8 cellular contexts compared by ENCODE assay signal in the genomic region with DNA sequence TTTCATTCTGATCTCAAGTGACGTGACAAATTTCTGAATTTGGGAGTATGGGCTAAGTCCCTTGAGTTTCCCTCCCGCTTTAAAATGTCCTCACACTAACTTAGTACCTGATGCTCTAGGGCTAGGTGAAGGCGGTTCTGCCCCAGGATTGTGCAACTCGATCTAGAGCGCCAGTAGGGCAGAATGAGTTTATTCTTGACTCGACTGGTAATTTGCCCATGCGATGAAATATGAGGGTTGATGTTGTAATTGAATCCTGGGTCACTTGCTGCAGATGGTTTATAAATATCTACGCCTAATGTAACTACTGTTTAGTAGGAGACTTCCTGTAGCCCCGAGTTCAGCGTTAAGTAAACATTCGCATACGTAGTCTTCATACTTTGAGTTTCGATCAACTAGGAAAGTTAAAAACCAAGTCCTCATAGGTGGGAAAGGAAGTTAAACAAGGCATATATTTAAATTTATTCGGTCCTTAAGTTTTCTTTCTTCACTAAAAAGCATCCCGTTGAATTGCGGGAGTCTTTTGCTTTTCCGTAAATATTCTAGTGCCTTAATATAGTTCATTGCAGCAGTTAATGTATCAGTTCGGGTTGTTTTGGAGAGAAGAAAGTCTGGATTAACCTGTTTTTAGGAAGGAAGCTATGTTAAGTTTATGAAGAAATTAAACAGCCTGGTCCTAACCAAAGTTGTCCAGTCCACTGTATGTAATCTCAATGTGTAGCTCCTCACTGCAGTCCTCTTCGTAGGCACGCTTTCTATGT. TPM values are rescaled to one million over a fixed set of nuclear protein-coding genes. Genes with fewer than 3 reads are reported as not detected.
DNase-seq lines count a peak whose midpoint lies in the region; ATAC-seq and TF ChIP-seq lines count a peak whose summit lies in the region.

No MANE protein-coding gene starts in this region.

- H3K79me2 ChIP-seq in osteoblast (ENCODE audit: insufficient read depth, low read length), result peaks cover 59% of the 10 kb centered on the region

- peaks cover 26% of the 10 kb centered on the region for H4K20me1 ChIP-seq in osteoblast (ENCODE audit: insufficient read depth, low read length)

- H3K4me3 Mint-ChIP-seq in WTC11, result peak overlapping the region; percentile 93

- peak overlapping the region; percentile 70 for H2AFZ ChIP-seq in osteoblast (ENCODE audit: low read length)

- H3K9me3 ChIP-seq in osteoblast (ENCODE audit: low read depth, low read length), result no peaks in the 10 kb centered on the region

- POLR2A ChIA-PET in WTC11 (lab: Charles Lee), result interaction anchor here (1.4 to 1.8 kb wide), 3 partner anchors 17 to 99 kb away, joined by 3 to 9 read pairs (median 6); no protein-coding TSS in a partner anchor

- H3K27me3 Mint-ChIP-seq in WTC11 (ENCODE audit: low read depth), result no peaks in the 10 kb centered on the region

- peaks cover 18% of the 10 kb centered on the region for H3K4me1 Mint-ChIP-seq in WTC11

- H3K4me3 ChIP-seq in fibroblast of mammary gland (ENCODE audit: control insufficient read depth, low read depth, low read length) (peak overlapping the region; percentile 69), osteoblast (ENCODE audit: insufficient read depth, low read length) (peak overlapping the region; percentile 86)

- ATAC-seq in WTC11 (no peak), GM19023 (IDR thresholded peaks at IDR 0.05; ENCODE audit: unreplicated experiment) (no peak)

- no peak for TF ChIP-seq CTCF in WTC11 (IDR thresholded peaks at IDR 0.05)
- TF ChIP-seq CTCF in fibroblast of mammary gland (conservative IDR thresholded peaks at IDR 0.05; ENCODE audit: control insufficient read depth, insufficient read depth, low read depth, low read length), result no peak
- no peak for TF ChIP-seq CTCF in osteoblast (IDR thresholded peaks at IDR 0.05; ENCODE audit: extremely low read depth, low read depth, low read length)

- H3K36me3 ChIP-seq in osteoblast (ENCODE audit: insufficient read depth, low read length), result no peaks in the 10 kb centered on the region

- peak overlapping the region; percentile 84 for H3K27ac ChIP-seq in osteoblast (ENCODE audit: low read depth, low read length)

- no peaks in the 10 kb centered on the region for H3K9me3 Mint-ChIP-seq in WTC11

- H3K4me1 ChIP-seq in osteoblast (ENCODE audit: insufficient read depth, low read length), result peaks cover 19% of the 10 kb centered on the region

- peak overlapping the region; percentile 99 for H3K4me2 ChIP-seq in osteoblast (ENCODE audit: insufficient read depth, low read length)

- CTCF ChIA-PET in WTC11 (lab: Charles Lee), result interaction anchor here (0.5 to 5.3 kb wide), 17 partner anchors 16 to 257 kb away, joined by 3 to 72 read pairs (median 6); a partner anchor contains a TSS

- DNase-seq in DMS53 treated with DMSO at 0.1 percent for 48 hours (lab: John Stamatoyannopoulos, UW; ENCODE audit: unreplicated experiment) (peak; percentile 7), Kasumi-1 (lab: John Stamatoyannopoulos, UW) (peak; percentile 52 to 78), WTC11 (ENCODE audit: low spot score) (no peak), fibroblast of mammary gland (ENCODE audit: low read depth) (peak; percentile 84), osteoblast (ENCODE audit: insufficient read length, low spot score, missing footprints) (peak; percentile 59), islet precursor cell (no peak), UCSD-AML1 (lab: John Stamatoyannopoulos, UW; ENCODE audit: unreplicated experiment) (no peak)

- no peaks in the 10 kb centered on the region for H3K36me3 Mint-ChIP-seq in WTC11

- H3K27me3 ChIP-seq in osteoblast (ENCODE audit: insufficient read depth, low read length), result no peaks in the 10 kb centered on the region

- peak overlapping the region; percentile 99 for H3K27ac Mint-ChIP-seq in WTC11

TF ChIP-seq in WTC11, 78 proteins besides CTCF, POLR2A, EP300 and RAD21:
- TF ChIP-seq FOXJ3 (CRISPR knock-in tag; IDR thresholded peaks at IDR 0.05; ENCODE audit: borderline replicate concordance), result no peak
- no peak for TF ChIP-seq CBFB (CRISPR knock-in tag; IDR thresholded peaks at IDR 0.05; ENCODE audit: low read depth)
- TF ChIP-seq TEAD4 (CRISPR knock-in tag; IDR thresholded peaks at IDR 0.05), result no peak; the same call in 1 of the 2 replicates
- TF ChIP-seq, protein P1, sequence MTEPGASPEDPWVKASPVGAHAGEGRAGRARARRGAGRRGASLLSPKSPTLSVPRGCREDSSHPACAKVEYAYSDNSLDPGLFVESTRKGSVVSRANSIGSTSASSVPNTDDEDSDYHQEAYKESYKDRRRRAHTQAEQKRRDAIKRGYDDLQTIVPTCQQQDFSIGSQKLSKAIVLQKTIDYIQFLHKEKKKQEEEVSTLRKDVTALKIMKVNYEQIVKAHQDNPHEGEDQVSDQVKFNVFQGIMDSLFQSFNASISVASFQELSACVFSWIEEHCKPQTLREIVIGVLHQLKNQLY (CRISPR knock-in tag; IDR thresholded peaks at IDR 0.05), result no peak
- TF ChIP-seq IRF2 (CRISPR knock-in tag; IDR thresholded peaks at IDR 0.05; ENCODE audit: borderline replicate concordance, low read depth), result no peak
- TF ChIP-seq TP53 (CRISPR knock-in tag; IDR thresholded peaks at IDR 0.05), result no peak
- no peak for TF ChIP-seq KAT7 (CRISPR knock-in tag; IDR thresholded peaks at IDR 0.05; ENCODE audit: borderline replicate concordance)
- no peak for TF ChIP-seq NFYB (CRISPR knock-in tag; conservative IDR thresholded peaks at IDR 0.05; ENCODE audit: low read depth)
- TF ChIP-seq, protein P2, sequence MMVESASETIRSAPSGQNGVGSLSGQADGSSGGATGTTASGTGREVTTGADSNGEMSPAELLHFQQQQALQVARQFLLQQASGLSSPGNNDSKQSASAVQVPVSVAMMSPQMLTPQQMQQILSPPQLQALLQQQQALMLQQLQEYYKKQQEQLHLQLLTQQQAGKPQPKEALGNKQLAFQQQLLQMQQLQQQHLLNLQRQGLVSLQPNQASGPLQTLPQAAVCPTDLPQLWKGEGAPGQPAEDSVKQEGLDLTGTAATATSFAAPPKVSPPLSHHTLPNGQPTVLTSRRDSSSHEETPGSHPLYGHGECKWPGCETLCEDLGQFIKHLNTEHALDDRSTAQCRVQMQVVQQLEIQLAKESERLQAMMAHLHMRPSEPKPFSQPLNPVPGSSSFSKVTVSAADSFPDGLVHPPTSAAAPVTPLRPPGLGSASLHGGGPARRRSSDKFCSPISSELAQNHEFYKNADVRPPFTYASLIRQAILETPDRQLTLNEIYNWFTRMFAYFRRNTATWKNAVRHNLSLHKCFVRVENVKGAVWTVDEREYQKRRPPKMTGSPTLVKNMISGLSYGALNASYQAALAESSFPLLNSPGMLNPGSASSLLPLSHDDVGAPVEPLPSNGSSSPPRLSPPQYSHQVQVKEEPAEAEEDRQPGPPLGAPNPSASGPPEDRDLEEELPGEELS (CRISPR knock-in tag; IDR thresholded peaks at IDR 0.05), result no peak
- TF ChIP-seq, protein P3, sequence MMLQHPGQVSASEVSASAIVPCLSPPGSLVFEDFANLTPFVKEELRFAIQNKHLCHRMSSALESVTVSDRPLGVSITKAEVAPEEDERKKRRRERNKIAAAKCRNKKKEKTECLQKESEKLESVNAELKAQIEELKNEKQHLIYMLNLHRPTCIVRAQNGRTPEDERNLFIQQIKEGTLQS (CRISPR knock-in tag; conservative IDR thresholded peaks at IDR 0.05), result no peak
- no peak for TF ChIP-seq PRRX2 (CRISPR knock-in tag; IDR thresholded peaks at IDR 0.05)
- TF ChIP-seq, protein P4, sequence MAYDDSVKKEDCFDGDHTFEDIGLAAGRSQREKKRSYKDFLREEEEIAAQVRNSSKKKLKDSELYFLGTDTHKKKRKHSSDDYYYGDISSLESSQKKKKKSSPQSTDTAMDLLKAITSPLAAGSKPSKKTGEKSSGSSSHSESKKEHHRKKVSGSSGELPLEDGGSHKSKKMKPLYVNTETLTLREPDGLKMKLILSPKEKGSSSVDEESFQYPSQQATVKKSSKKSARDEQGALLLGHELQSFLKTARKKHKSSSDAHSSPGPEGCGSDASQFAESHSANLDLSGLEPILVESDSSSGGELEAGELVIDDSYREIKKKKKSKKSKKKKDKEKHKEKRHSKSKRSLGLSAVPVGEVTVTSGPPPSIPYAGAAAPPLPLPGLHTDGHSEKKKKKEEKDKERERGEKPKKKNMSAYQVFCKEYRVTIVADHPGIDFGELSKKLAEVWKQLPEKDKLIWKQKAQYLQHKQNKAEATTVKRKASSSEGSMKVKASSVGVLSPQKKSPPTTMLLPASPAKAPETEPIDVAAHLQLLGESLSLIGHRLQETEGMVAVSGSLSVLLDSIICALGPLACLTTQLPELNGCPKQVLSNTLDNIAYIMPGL (CRISPR knock-in tag; IDR thresholded peaks at IDR 0.05), result no peak
- no peak for TF ChIP-seq ZNF232 (CRISPR knock-in tag; IDR thresholded peaks at IDR 0.05)

RNA-seq across cellular contexts. Expression of a gene that starts 1.6 kb away (rescaled TPM):
- total RNA-seq in WTC11 (2021), result 55.4 to 60.6 TPM (median 57.7 TPM) in 3 replicates
- 29.3 and 31.8 TPM in 2 replicates for total RNA-seq in osteoblast

RNA-seq across cellular contexts. Expression of a gene that starts 35.3 kb away (rescaled TPM):
- total RNA-seq in WTC11 (2021) (14.9 to 15.9 TPM (median 15.5 TPM) in 3 replicates), osteoblast (36.6 and 38.0 TPM in 2 replicates)

Comparison
In these comparisons a context has a peak if more than half of its experiments do, and no peak if none do; other contexts are left out.
1. DNase-seq: peak in DMS53 treated with DMSO at 0.1 percent for 48 hours (single experiment), Kasumi-1 (2 of 2), fibroblast of mammary gland (single experiment) and osteoblast (single experiment); none in WTC11 (single experiment), islet precursor cell (single experiment) and UCSD-AML1 (single experiment).